Comparison of ENCODE assay signal across 1 cellular context in the genomic region with DNA sequence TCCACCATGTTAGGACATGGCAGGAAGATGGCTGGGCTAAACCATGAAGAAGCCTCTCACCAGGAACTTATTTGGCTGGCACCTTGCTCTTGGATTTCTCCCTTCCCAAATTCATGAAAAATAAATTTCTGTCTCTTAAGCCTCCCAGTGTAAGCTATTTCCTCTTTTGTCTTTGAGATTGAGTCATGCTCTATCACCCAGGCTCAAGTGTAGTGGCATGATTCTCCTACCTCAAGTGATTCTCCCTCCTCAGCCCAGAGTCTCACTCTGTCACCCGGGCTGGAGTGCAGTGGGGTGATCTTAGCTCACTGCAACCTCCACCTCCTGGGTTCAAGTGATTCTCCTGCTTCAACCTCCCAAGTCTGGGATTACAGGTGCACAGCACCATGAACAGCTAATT.
TF ChIP-seq lines count a peak whose summit lies in the region.

No MANE protein-coding gene starts in this region.

TF ChIP-seq in WTC11, 78 proteins besides CTCF, POLR2A, EP300 and RAD21 (continued from another document):
- TF ChIP-seq, protein P1, sequence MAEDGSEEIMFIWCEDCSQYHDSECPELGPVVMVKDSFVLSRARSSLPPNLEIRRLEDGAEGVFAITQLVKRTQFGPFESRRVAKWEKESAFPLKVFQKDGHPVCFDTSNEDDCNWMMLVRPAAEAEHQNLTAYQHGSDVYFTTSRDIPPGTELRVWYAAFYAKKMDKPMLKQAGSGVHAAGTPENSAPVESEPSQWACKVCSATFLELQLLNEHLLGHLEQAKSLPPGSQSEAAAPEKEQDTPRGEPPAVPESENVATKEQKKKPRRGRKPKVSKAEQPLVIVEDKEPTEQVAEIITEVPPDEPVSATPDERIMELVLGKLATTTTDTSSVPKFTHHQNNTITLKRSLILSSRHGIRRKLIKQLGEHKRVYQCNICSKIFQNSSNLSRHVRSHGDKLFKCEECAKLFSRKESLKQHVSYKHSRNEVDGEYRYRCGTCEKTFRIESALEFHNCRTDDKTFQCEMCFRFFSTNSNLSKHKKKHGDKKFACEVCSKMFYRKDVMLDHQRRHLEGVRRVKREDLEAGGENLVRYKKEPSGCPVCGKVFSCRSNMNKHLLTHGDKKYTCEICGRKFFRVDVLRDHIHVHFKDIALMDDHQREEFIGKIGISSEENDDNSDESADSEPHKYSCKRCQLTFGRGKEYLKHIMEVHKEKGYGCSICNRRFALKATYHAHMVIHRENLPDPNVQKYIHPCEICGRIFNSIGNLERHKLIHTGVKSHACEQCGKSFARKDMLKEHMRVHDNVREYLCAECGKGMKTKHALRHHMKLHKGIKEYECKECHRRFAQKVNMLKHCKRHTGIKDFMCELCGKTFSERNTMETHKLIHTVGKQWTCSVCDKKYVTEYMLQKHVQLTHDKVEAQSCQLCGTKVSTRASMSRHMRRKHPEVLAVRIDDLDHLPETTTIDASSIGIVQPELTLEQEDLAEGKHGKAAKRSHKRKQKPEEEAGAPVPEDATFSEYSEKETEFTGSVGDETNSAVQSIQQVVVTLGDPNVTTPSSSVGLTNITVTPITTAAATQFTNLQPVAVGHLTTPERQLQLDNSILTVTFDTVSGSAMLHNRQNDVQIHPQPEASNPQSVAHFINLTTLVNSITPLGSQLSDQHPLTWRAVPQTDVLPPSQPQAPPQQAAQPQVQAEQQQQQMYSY (CRISPR knock-in tag; IDR thresholded peaks at IDR 0.05): no peak
- TF ChIP-seq SOX15 (CRISPR knock-in tag; IDR thresholded peaks at IDR 0.05): no peak
- no peak for TF ChIP-seq MXD4 (CRISPR knock-in tag; IDR thresholded peaks at IDR 0.05; ENCODE audit: borderline replicate concordance)
- no peak for TF ChIP-seq ETV6 (CRISPR knock-in tag; IDR thresholded peaks at IDR 0.05)
- TF ChIP-seq ZNF138 (CRISPR knock-in tag; conservative IDR thresholded peaks at IDR 0.05): no peak
- no peak for TF ChIP-seq NFE2L1 (CRISPR knock-in tag; IDR thresholded peaks at IDR 0.05)
- TF ChIP-seq, protein P2, sequence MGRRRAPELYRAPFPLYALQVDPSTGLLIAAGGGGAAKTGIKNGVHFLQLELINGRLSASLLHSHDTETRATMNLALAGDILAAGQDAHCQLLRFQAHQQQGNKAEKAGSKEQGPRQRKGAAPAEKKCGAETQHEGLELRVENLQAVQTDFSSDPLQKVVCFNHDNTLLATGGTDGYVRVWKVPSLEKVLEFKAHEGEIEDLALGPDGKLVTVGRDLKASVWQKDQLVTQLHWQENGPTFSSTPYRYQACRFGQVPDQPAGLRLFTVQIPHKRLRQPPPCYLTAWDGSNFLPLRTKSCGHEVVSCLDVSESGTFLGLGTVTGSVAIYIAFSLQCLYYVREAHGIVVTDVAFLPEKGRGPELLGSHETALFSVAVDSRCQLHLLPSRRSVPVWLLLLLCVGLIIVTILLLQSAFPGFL (CRISPR knock-in tag; IDR thresholded peaks at IDR 0.05; ENCODE audit: borderline replicate concordance): no peak
- TF ChIP-seq GABPB1 (CRISPR knock-in tag; IDR thresholded peaks at IDR 0.05): no peak
- TF ChIP-seq, protein P3, sequence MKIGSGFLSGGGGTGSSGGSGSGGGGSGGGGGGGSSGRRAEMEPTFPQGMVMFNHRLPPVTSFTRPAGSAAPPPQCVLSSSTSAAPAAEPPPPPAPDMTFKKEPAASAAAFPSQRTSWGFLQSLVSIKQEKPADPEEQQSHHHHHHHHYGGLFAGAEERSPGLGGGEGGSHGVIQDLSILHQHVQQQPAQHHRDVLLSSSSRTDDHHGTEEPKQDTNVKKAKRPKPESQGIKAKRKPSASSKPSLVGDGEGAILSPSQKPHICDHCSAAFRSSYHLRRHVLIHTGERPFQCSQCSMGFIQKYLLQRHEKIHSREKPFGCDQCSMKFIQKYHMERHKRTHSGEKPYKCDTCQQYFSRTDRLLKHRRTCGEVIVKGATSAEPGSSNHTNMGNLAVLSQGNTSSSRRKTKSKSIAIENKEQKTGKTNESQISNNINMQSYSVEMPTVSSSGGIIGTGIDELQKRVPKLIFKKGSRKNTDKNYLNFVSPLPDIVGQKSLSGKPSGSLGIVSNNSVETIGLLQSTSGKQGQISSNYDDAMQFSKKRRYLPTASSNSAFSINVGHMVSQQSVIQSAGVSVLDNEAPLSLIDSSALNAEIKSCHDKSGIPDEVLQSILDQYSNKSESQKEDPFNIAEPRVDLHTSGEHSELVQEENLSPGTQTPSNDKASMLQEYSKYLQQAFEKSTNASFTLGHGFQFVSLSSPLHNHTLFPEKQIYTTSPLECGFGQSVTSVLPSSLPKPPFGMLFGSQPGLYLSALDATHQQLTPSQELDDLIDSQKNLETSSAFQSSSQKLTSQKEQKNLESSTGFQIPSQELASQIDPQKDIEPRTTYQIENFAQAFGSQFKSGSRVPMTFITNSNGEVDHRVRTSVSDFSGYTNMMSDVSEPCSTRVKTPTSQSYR (CRISPR knock-in tag; IDR thresholded peaks at IDR 0.05): no peak
